1 cellular context compared by ENCODE assay signal in genomic region chr1:194857413-194857812, GRCh38.
TF ChIP-seq lines count a peak whose summit lies in the region.

No MANE protein-coding gene starts in this region.

TF ChIP-seq in K562, 482 proteins besides CTCF, POLR2A, EP300 and RAD21:
- 0 out of 2 replicates have a peak, but pooled peaks have one; percentile 26 for TF ChIP-seq RBFOX2 (IDR thresholded peaks at IDR 0.05; ENCODE audit: low read depth, low read length)
- no peak for TF ChIP-seq ZNF224 (CRISPR knock-in tag; IDR thresholded peaks at IDR 0.05)
- TF ChIP-seq ZNF384 (IDR thresholded peaks at IDR 0.05; ENCODE audit: low read depth, low read length): peak; percentile 57
- no peak for TF ChIP-seq E2F3 (CRISPR knock-in tag; IDR thresholded peaks at IDR 0.05)
